28 cellular contexts compared by ENCODE assay signal in the genomic region with DNA sequence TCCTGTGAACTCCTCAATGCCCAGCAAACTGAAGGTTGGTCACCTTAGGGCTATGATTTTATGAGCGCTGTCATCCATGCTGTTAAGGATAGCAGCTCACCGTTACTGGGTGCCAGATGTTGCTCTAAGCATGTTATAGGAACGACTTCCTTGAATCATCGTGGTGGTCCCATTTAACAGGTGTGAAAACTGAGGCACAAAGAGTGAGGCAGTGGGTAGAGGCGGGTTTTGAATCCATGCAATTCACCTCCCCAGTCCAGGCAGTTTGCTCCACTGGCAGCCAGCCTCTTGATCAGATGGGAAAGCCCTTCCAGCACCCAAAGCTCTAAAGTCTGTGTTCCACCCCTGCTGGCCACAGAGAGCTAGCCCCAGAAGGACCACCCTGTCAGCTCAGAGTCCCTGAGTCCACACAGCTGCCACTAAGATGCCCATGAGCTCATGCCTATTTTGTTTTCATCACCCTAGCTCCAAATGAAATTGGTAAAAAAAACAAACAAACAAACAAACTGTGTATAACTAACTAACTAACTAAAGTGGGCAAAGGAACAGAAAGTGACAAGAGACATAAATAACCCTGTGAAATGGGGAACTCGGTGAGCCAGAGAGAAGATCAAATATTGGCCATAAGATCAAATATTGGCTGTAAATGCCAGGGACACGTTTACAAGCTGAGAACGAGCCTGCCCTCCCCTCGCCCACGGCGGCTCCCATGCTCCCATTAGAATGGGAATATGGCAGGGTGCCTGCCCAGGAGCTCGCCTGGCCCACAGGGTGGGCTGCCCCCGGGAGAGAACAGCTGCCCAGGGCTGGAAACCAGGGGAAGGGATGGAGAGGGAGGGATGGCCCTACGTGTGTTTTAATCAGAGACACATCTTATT.
"Had no signal": no experiment of that assay in that cellular context is flagged by ENCODE, and none has a peak within 500 bp of the region (broad histone marks: within the 10 kb centered on the region; RNA-seq: fewer than 3 reads in every experiment).

No MANE protein-coding gene starts in this region.

- H3K27me3 ChIP-seq: brain microvascular endothelial cell, left lung, neural progenitor cell, right atrium auricular region, testis had no signal

- H3K4me1 ChIP-seq: left lung, parathyroid adenoma, right atrium auricular region had no signal

- H3K27ac Mint-ChIP-seq: activated CD4-positive, alpha-beta memory T cell treated with anti-CD3 and anti-CD28 coated beads for 36 hours; activated naive CD4-positive, alpha-beta T cell treated with anti-CD3 and anti-CD28 coated beads for 36 hours; activated T-helper 1 cell treated with anti-CD3 and anti-CD28 coated beads, Interleukin-12 subunit alpha, Interleukin-12 subunit beta, Interleukin-2, Interleukin-4 antibody, amounts not matched to agents 30 ng/mL and 10 ng/mL and 1 ng/mL, durations not matched to agents 14 hours and 24 hours and 36 hours; natural killer cell; neural progenitor cell; T-helper 1 cell treated with Interleukin-12 subunit alpha and Interleukin-12 subunit beta and Interleukin-4 antibody, amounts not matched to agents 30 μg/mL and 1 μg/mL, for 36 hours had no signal

- H3K9me3 Mint-ChIP-seq: natural killer cell had no signal

- H3K4me3 ChIP-seq: esophagus squamous epithelium, left lung, lower lobe of right lung, neural progenitor cell, right atrium auricular region, spleen, testis had no signal

- H3K27ac ChIP-seq: brain microvascular endothelial cell, epithelial cell of prostate, esophagus squamous epithelium, left lung, lower lobe of right lung, neural progenitor cell, parathyroid adenoma, right atrium auricular region, spleen, testis, WERI-Rb-1 had no signal

- H3K4me3 Mint-ChIP-seq: activated CD4-positive, alpha-beta memory T cell treated with anti-CD3 and anti-CD28 coated beads for 36 hours; activated CD4-positive, alpha-beta T cell treated with anti-CD3 and anti-CD28 coated beads, Interleukin-2, amount 10 ng/mL, durations not matched to agents 24 days and 14 days; activated naive CD4-positive, alpha-beta T cell treated with anti-CD3 and anti-CD28 coated beads for 36 hours; activated T-helper 1 cell treated with anti-CD3 and anti-CD28 coated beads, Interleukin-12 subunit alpha, Interleukin-12 subunit beta, Interleukin-2, Interleukin-4 antibody, amounts not matched to agents 30 ng/mL and 10 ng/mL and 1 ng/mL, durations not matched to agents 14 hours and 24 hours and 36 hours; natural killer cell; neural progenitor cell; T-helper 1 cell treated with Interleukin-12 subunit alpha and Interleukin-12 subunit beta and Interleukin-4 antibody, amounts not matched to agents 30 μg/mL and 1 μg/mL, for 36 hours had no signal

- H3K36me3 ChIP-seq: brain microvascular endothelial cell, esophagus squamous epithelium, left lung, lower lobe of right lung, neural progenitor cell, right atrium auricular region, spleen, WERI-Rb-1 had no signal

- H3K4me2 ChIP-seq: neural progenitor cell had no signal

- H3K9me3 ChIP-seq: lower lobe of right lung, testis had no signal

- H3K9ac ChIP-seq: neural progenitor cell, parathyroid adenoma had no signal

- H3K36me3 Mint-ChIP-seq: activated CD4-positive, alpha-beta memory T cell treated with anti-CD3 and anti-CD28 coated beads for 36 hours; neural progenitor cell had no signal

- DNase-seq: activated CD4-positive, alpha-beta memory T cell treated with anti-CD3 and anti-CD28 coated beads for 36 hours; activated CD4-positive, alpha-beta T cell treated with anti-CD3 and anti-CD28 coated beads, Interleukin-2, amount 10 ng/mL, durations not matched to agents 24 days and 14 days; activated CD4-positive, CD25-positive, alpha-beta regulatory T cell treated with anti-CD3 and anti-CD28 coated beads, Interleukin-2, amount 50 U/mL, for 72 hours; activated CD8-positive, alpha-beta memory T cell treated with anti-CD3 and anti-CD28 coated beads, Interleukin-2, amount 50 U/mL, for 4 hours; activated effector memory CD4-positive, alpha-beta T cell treated with anti-CD3 and anti-CD28 coated beads, Interleukin-2, amount 50 U/mL, for 16 hours; activated naive CD4-positive, alpha-beta T cell treated with anti-CD3 and anti-CD28 coated beads for 36 hours; activated T-cell treated with anti-CD3 and anti-CD28 coated beads, Interleukin-2, amount 50 U/mL, for 1 hour; amniotic stem cell; brain microvascular endothelial cell; esophagus squamous epithelium; foreskin melanocyte; left lung; lower lobe of right lung; mesenchymal stem cell; natural killer cell; occipital lobe; spleen; stimulated activated naive CD4-positive, alpha-beta T cell; T-helper 9 cell; testis; trophoblast cell; WERI-Rb-1 had no signal
